ENCODE assay signal across 1 cellular context in the genomic region with DNA sequence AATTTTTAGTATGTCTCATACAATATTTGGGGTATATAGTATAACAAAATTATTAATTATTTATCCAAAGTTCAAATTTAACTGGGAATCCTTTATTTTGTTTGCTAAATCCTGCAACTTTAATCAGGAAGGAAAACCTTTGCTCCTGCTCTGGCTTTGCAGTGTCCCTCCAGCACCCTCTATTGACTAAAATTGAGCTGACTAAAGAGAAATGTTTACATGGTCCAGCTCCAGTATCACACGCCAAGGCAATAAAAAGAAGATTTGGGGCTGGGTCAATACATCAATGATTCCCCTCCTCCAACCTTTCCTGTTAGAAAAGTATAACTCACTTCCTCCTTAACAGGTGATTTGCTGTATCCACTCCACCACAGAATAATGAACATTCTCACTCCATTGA.
TF ChIP-seq lines count a peak whose summit lies in the region.

No MANE protein-coding gene starts in this region.

TF ChIP-seq in H1, 55 proteins besides CTCF, POLR2A, EP300 and RAD21 (continued from another document):
- TF ChIP-seq CHD7 (IDR thresholded peaks at IDR 0.05; ENCODE audit: insufficient replicate concordance, low read length) (no peak), RXRA (IDR thresholded peaks at IDR 0.05; ENCODE audit: insufficient read depth, low read depth, low read length) (no peak), SP1 (IDR thresholded peaks at IDR 0.05; ENCODE audit: low read depth, low read length) (no peak), MAFK (IDR thresholded peaks at IDR 0.05; ENCODE audit: low read depth, low read length) (no peak), BCL11A (IDR thresholded peaks at IDR 0.05; ENCODE audit: low read depth in 2 of 2, low read length in 2 of 2) (no peak)
